In the genomic region with DNA sequence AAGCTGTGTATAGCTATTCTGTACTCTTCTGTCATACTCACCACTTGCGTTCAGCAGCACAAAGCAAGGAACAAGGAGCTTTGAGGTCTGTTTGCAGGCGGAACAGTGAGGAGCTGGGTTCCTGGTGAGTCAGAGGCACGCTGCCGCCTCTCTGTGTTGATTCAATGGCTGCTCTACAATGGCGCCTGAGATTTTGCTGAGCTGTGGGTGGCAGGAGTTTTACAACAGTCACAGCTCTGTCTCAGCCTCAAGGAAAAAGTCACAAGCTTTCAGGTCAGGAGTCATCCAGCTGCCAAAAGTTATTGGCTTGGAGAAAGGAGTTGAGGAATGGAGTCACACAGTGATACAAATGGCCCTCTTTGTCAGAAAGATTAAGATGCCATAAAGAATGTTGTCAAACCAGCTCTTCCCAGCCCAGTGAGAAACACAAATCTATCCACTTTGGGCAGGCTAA, we compare ENCODE assay signal across 2 cellular contexts.
TF ChIP-seq lines count a peak whose summit lies in the region.

No MANE protein-coding gene starts in this region.

TF ChIP-seq in endothelial cell of umbilical vein, 7 proteins besides CTCF, POLR2A, EP300 and RAD21:
- TF ChIP-seq MYC (IDR thresholded peaks at IDR 0.05; ENCODE audit: low read depth, low read length) (no peak), FOS (IDR thresholded peaks at IDR 0.05; ENCODE audit: borderline replicate concordance, insufficient read depth, low read length) (no peak), GATA2 (IDR thresholded peaks at IDR 0.05; ENCODE audit: insufficient read depth, insufficient read length, low read depth, low read length) (no peak), JUN (IDR thresholded peaks at IDR 0.05; ENCODE audit: borderline replicate concordance, insufficient read depth, insufficient read length, low read depth) (no peak), POLR2AphosphoS5 (IDR thresholded peaks at IDR 0.05; ENCODE audit: insufficient read depth, low read depth, low read length) (no peak), EZH2 (IDR thresholded peaks at IDR 0.05; ENCODE audit: borderline replicate concordance, low read depth, low read length, severe bottlenecking) (no peak)
- TF ChIP-seq, protein P1, sequence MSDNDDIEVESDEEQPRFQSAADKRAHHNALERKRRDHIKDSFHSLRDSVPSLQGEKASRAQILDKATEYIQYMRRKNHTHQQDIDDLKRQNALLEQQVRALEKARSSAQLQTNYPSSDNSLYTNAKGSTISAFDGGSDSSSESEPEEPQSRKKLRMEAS (IDR thresholded peaks at IDR 0.05; ENCODE audit: insufficient read depth, insufficient read length), result no peak

TF ChIP-seq in HEK293T, 16 proteins besides CTCF, POLR2A, EP300 and RAD21:
- no peak for TF ChIP-seq ELF4 (IDR thresholded peaks at IDR 0.05)
- TF ChIP-seq HDGF (IDR thresholded peaks at IDR 0.05; ENCODE audit: borderline replicate concordance), result no peak
- no peak for TF ChIP-seq FOXK2 (IDR thresholded peaks at IDR 0.05)
- TF ChIP-seq FOXA1 (IDR thresholded peaks at IDR 0.05), result no peak
- no peak for TF ChIP-seq TARDBP (IDR thresholded peaks at IDR 0.05)
- TF ChIP-seq BHLHE40 (IDR thresholded peaks at IDR 0.05; ENCODE audit: borderline replicate concordance), result no peak
- no peak for TF ChIP-seq NFRKB (IDR thresholded peaks at IDR 0.05)
- no peak for TF ChIP-seq SUZ12 (IDR thresholded peaks at IDR 0.05)
- TF ChIP-seq LEF1 (IDR thresholded peaks at IDR 0.05; ENCODE audit: borderline replicate concordance), result no peak
- TF ChIP-seq L3MBTL2 (conservative IDR thresholded peaks at IDR 0.05), result no peak
- no peak for TF ChIP-seq ZNF384 (IDR thresholded peaks at IDR 0.05)
